ENCODE assay signal across 26 cellular contexts in genomic region chr2:188244383-188244782, GRCh38. TPM values are rescaled to one million over a fixed set of nuclear protein-coding genes. Genes with fewer than 3 reads are reported as not detected.
DNase-seq lines count a peak whose midpoint lies in the region; ATAC-seq, FAIRE-seq and TF ChIP-seq lines count a peak whose summit lies in the region.
"Had no signal": no experiment of that assay in that cellular context is flagged by ENCODE, and none has a peak within 500 bp of the region (broad histone marks: within the 10 kb centered on the region; RNA-seq: fewer than 3 reads in every experiment).

No MANE protein-coding gene starts in this region.

- H3K9me3 ChIP-seq in H1 (ENCODE audit: insufficient read depth in 2 of 2, low read depth in 1 of 2, low read length in 1 of 2) (no peaks in the 10 kb centered on the region; a peak in 1 of 4 replicates), aorta (ENCODE audit: control insufficient read depth, low read length) (no peaks in the 10 kb centered on the region)
- H3K9me3 ChIP-seq: colonic mucosa, gastrocnemius medialis, left ventricle myocardium inferior, stomach had no signal

- no peak overlapping the region for H3K4ac ChIP-seq in H1 (replicated peaks; ENCODE audit: insufficient read length, low read depth, low read length)
- no peak overlapping the region for H3K4ac ChIP-seq in mesendoderm (ENCODE audit: low read depth, low read length)

- H3K56ac ChIP-seq in H1 (replicated peaks; ENCODE audit: insufficient read length, low read depth, low read length) = no peak overlapping the region
- no peak overlapping the region for H3K56ac ChIP-seq in mesendoderm (ENCODE audit: low read length)

- CTCF ChIA-PET in H1 (lab: Charles Lee; ENCODE audit: partially characterized antibody) = interaction anchor here (1.1 kb wide), 1 partner anchor 13 kb away, joined by 3 read pairs; no protein-coding TSS in a partner anchor

- H2BK120ac ChIP-seq in H1 (replicated peaks; ENCODE audit: low read depth, low read length) = no peak overlapping the region
- H2BK120ac ChIP-seq in mesendoderm (ENCODE audit: low read depth, low read length) = no peak overlapping the region

- POLR2A ChIA-PET in H1 (lab: Charles Lee; ENCODE audit: partially characterized antibody) = interaction anchor here (1.0 kb wide), 1 partner anchor 31 kb away, joined by 5 read pairs; no protein-coding TSS in a partner anchor

- peak overlapping the region; percentile 35; the same call in 1 of the 2 replicates for H2AFZ ChIP-seq in H1 (ENCODE audit: low read length)

- H3K79me1 ChIP-seq in H1 (ENCODE audit: low read depth, low read length) (no peaks in the 10 kb centered on the region), mesendoderm (ENCODE audit: low read length) (no peaks in the 10 kb centered on the region)

- no peak overlapping the region for H3K14ac ChIP-seq in H1 (ENCODE audit: insufficient read length)

- H3K9ac ChIP-seq in H1 (replicated peaks in 1 of 4; ENCODE audit: extremely low read depth in 1 of 4, low read depth in 3 of 4, low read length in 3 of 4) (no peak overlapping the region), mesendoderm (ENCODE audit: low read length) (no peak overlapping the region)

- no peak overlapping the region for H2BK20ac ChIP-seq in H1 (ENCODE audit: low read length)

- 92% methylated on average over 3 of the region's 3 CpGs; no CpG with 5 or more reads in 1 of the 2 experiments for WGBS in H1 (ENCODE audit: extremely low coverage in 1 of 2, insufficient coverage in 1 of 2, insufficient read length in 1 of 2, insufficient replicate concordance in 2 of 2, low coverage in 1 of 2, low lambda C conversion rate in 2 of 2, missing lambda C conversion rate in 1 of 2), 2 experiments
- no CpG with 5 or more reads among the region's 3 CpGs for WGBS in mesendoderm (ENCODE audit: extremely low coverage, insufficient coverage, low lambda C conversion rate)
- 92% methylated on average over 3 of the region's 3 CpGs for WGBS in aorta, 2 donors

- no peak overlapping the region for H2BK12ac ChIP-seq in H1 (ENCODE audit: low read depth, low read length)

- no peak overlapping the region for H3K4me3 ChIP-seq in H1 (ENCODE audit: extremely low read depth in 1 of 4, insufficient read depth in 2 of 4, low read depth in 3 of 4, low read length in 4 of 4)
- no peak overlapping the region for H3K4me3 ChIP-seq in mesendoderm (ENCODE audit: low read length)
- H3K4me3 ChIP-seq in aorta (ENCODE audit: low read length in 2 of 2) = no peak overlapping the region
- H3K4me3 ChIP-seq: colonic mucosa, gastrocnemius medialis, left ventricle myocardium inferior, stomach had no signal

- no peak for TF ChIP-seq POLR2A in H1 (IDR thresholded peaks at IDR 0.05; ENCODE audit: control extremely low read depth in 1 of 2, low read depth in 2 of 2, low read length in 2 of 2)

- H3K79me2 ChIP-seq in H1 (ENCODE audit: control insufficient read depth in 1 of 2, insufficient read depth in 2 of 2, low read length in 2 of 2) (no peaks in the 10 kb centered on the region), mesendoderm (ENCODE audit: control insufficient read depth, insufficient read depth, low read length) (no peaks in the 10 kb centered on the region)

- no peaks in the 10 kb centered on the region for H3K23me2 ChIP-seq in H1 (ENCODE audit: low read depth, low read length)

- no peak overlapping the region for H3K23ac ChIP-seq in H1 (ENCODE audit: insufficient read length)
- no peak overlapping the region for H3K23ac ChIP-seq in mesendoderm (ENCODE audit: low read length)

- intact Hi-C loops in aorta (cut with DNase I) = no loop called here

- ATAC-seq in HG03097 (IDR thresholded peaks at IDR 0.05; ENCODE audit: low FRiP score, unreplicated experiment) (no peak), GM21423 (IDR thresholded peaks at IDR 0.05; ENCODE audit: unreplicated experiment) (no peak), aorta (ENCODE audit: low FRiP score) (no peak)
- ATAC-seq: gastrocnemius medialis had no signal

- no peak for TF ChIP-seq EP300 in H1 (IDR thresholded peaks at IDR 0.05; ENCODE audit: borderline replicate concordance in 1 of 2, low read depth in 2 of 2, low read length in 2 of 2)

- no peak overlapping the region for H2BK5ac ChIP-seq in H1 (ENCODE audit: low read depth, low read length)
- H2BK5ac ChIP-seq in mesendoderm (ENCODE audit: low read length) = no peak overlapping the region

- no peak for TF ChIP-seq RAD21 in H1 (IDR thresholded peaks at IDR 0.05 in 1 of 2, conservative IDR thresholded peaks at IDR 0.05 in 1 of 2; ENCODE audit: low read depth in 2 of 2, low read length in 2 of 2)

- peak; percentile 19 for DNase-seq in Daoy (ENCODE audit: low read depth)
- peak; percentile 63 for DNase-seq in M059J (ENCODE audit: low read depth)
- DNase-seq in H1 (ENCODE audit: low read depth in 1 of 2, low spot score in 2 of 2) = no peak
- DNase-seq in mesendoderm = peak; percentile 61
- no peak for DNase-seq in aorta
- DNase-seq in AML-193 (lab: John Stamatoyannopoulos, UW) = no peak
- DNase-seq: activated CD4-positive, alpha-beta memory T cell treated with anti-CD3 and anti-CD28 coated beads, Interleukin-2, amount 10 ng/mL, durations not matched to agents 7 days and 5 days; activated naive CD4-positive, alpha-beta T cell treated with Interleukin-2 at 50 U/mL for 16 hours; activated T-cell treated with anti-CD3 and anti-CD28 coated beads, Interleukin-2, amount 50 U/mL, for 1 hour; anterior cingulate cortex; colonic mucosa; COR-L47; gastrocnemius medialis; GF-D8; left ventricle myocardium inferior; MM.1S; NCI-H1694 treated with DMSO at 0.1 percent for 48 hours; NCI-H345; occipital lobe; stimulated activated CD4-positive, alpha-beta T cell treated with anti-CD3 and anti-CD28 coated beads, Interleukin-2, amount 100 ng/mL, for 24 hours; stomach; T-helper 1 cell had no signal

- H3K4me1 ChIP-seq in H1 (replicated peaks in 1 of 4; ENCODE audit: control insufficient read depth in 3 of 4, insufficient read depth in 4 of 4, low read length in 3 of 4) (peaks cover 0 to 3% (median 0%) of the 10 kb centered on the region in 4 experiments; a peak in 1 of 7 replicates), mesendoderm (ENCODE audit: control insufficient read depth, low read depth, low read length) (no peaks in the 10 kb centered on the region), aorta (ENCODE audit: control insufficient read depth in 1 of 2, insufficient read depth in 2 of 2, low read length in 2 of 2) (no peaks in the 10 kb centered on the region)
- H3K4me1 ChIP-seq: colonic mucosa, gastrocnemius medialis, left ventricle myocardium inferior, stomach had no signal

- no peak overlapping the region for H2BK15ac ChIP-seq in H1 (ENCODE audit: low read length)
- no peak overlapping the region for H2BK15ac ChIP-seq in mesendoderm (replicated peaks; ENCODE audit: low read depth)

- H3K27ac ChIP-seq in H1 (ENCODE audit: low read depth, low read length) (no peak overlapping the region), mesendoderm (ENCODE audit: low read depth, low read length) (no peak overlapping the region), aorta (ENCODE audit: low read depth in 1 of 2, low read length in 2 of 2) (no peak overlapping the region)
- H3K27ac ChIP-seq: colonic mucosa, gastrocnemius medialis, left ventricle myocardium inferior, stomach, VCaP had no signal

- no peak overlapping the region for H3K4me2 ChIP-seq in H1 (ENCODE audit: insufficient read depth in 1 of 2, low read depth in 2 of 2, low read length in 2 of 2)
- no peak overlapping the region for H3K4me2 ChIP-seq in mesendoderm (ENCODE audit: low read length)

- H2AK5ac ChIP-seq in H1 (ENCODE audit: low read depth, low read length) (no peak overlapping the region), mesendoderm (ENCODE audit: low read length) (no peak overlapping the region)

- TF ChIP-seq CTCF in H1 (IDR thresholded peaks at IDR 0.05; ENCODE audit: control extremely low read depth in 1 of 3, insufficient read depth in 1 of 3, low read depth in 1 of 3, low read length in 3 of 3) = no peak

- H3K27me3 ChIP-seq in H1 (replicated peaks in 1 of 4; ENCODE audit: control insufficient read depth in 3 of 4, extremely low read depth in 1 of 4, insufficient read depth in 3 of 4, low read length in 3 of 4) = no peaks in the 10 kb centered on the region
- H3K27me3 ChIP-seq in mesendoderm (ENCODE audit: insufficient read depth, low read length, poor library complexity) = no peaks in the 10 kb centered on the region
- H3K27me3 ChIP-seq in aorta (ENCODE audit: control insufficient read depth in 1 of 2, insufficient read depth in 2 of 2, low read length in 1 of 2) = no peaks in the 10 kb centered on the region
- H3K27me3 ChIP-seq: colonic mucosa, gastrocnemius medialis, stomach had no signal

- H4K8ac ChIP-seq in H1 (ENCODE audit: extremely low read depth, insufficient read depth, low read length) (no peak overlapping the region), mesendoderm (ENCODE audit: low read depth, low read length) (no peak overlapping the region)

- H3K18ac ChIP-seq in H1 (ENCODE audit: extremely low read depth, low read length) (no peak overlapping the region), mesendoderm (ENCODE audit: low read length) (no peak overlapping the region)

- no peaks in the 10 kb centered on the region for H4K20me1 ChIP-seq in H1 (replicated peaks in 1 of 2; ENCODE audit: control insufficient read depth in 1 of 2, insufficient read depth in 2 of 2, low read length in 2 of 2)

- H4K5ac ChIP-seq in H1 (ENCODE audit: insufficient read length, low read depth, low read length) = peak overlapping the region; percentile 66
- no peak overlapping the region for H4K5ac ChIP-seq in mesendoderm (ENCODE audit: low read length)

- H3K36me3 ChIP-seq in H1 (ENCODE audit: control insufficient read depth in 2 of 4, insufficient read depth in 4 of 4, low read length in 3 of 4) (no peaks in the 10 kb centered on the region), mesendoderm (ENCODE audit: control insufficient read depth, insufficient read depth, low read length) (no peaks in the 10 kb centered on the region), aorta (ENCODE audit: control insufficient read depth in 1 of 2, insufficient read depth in 2 of 2, low read length in 1 of 2) (no peaks in the 10 kb centered on the region)
- H3K36me3 ChIP-seq: colonic mucosa, gastrocnemius medialis, left ventricle myocardium inferior, stomach had no signal

- FAIRE-seq in H1 (lab: Jason Lieb, UNC) = peak; percentile 45
- FAIRE-seq: GM12891 had no signal

- no peak overlapping the region for H4K91ac ChIP-seq in H1 (replicated peaks; ENCODE audit: insufficient read length, low read length)

RNA-seq across cellular contexts. Expression of gene GULP1, which starts 47.3 kb away (rescaled TPM):
- 13.4 and 25.9 TPM in 2 replicates for total RNA-seq in Daoy (2014; rRNA removed; shearing (Covaris generic))
- total RNA-seq in M059J (2014; rRNA removed; shearing (Covaris generic)) = 98.9 and 126 TPM in 2 replicates
- total RNA-seq in H1 (2021; fragmentation: NEBNext Ultra II Directional; extraction: Animal tissue kit (Norgen Biotek cat#: 25700)) = 130 and 139 TPM in 2 replicates
- polyA plus RNA-seq in H1 (2011; rRNA removed) (56.4 and 69.7 TPM in 2 replicates), aorta (10 to 100 TPM; 60.2 to 65.3 TPM)
- polyA plus RNA-seq in H1 (2011; cell fraction: cytosol; rRNA removed) = 69.1 TPM
- polyA plus RNA-seq in H1 (2011; cell fraction: nucleus; rRNA removed) = 80.6 TPM
- 64.6 to 96.2 TPM (median 88.8 TPM) in 4 replicates for polyA plus RNA-seq in H1 (2012, experiment 1 of 2)
- polyA plus RNA-seq in H1 (2012, experiment 2 of 2) = 8.6 TPM
- 131 TPM for polyA plus RNA-seq in H1 (2013, experiment 1 of 2)
- polyA plus RNA-seq in H1 (2013, experiment 2 of 2) = 136 TPM
- 101 and 170 TPM in 2 replicates for polyA minus RNA-seq in H1 (2011; rRNA and poly(A)+ RNA removed)
- polyA minus RNA-seq in H1 (2011; cell fraction: cytosol; rRNA and poly(A)+ RNA removed) = 112 TPM
- polyA minus RNA-seq in H1 (2011; cell fraction: nucleus; rRNA and poly(A)+ RNA removed) = 251 TPM
- 69.6 TPM for polyA plus RNA-seq in mesendoderm (2013, experiment 1 of 2)
- polyA plus RNA-seq in mesendoderm (2013, experiment 2 of 2) = 72.0 TPM
- 10 to 100 TPM; 68.8 to 74.8 TPM for total RNA-seq in aorta
- total RNA-seq: activated CD4-positive, alpha-beta memory T cell treated with anti-CD3 and anti-CD28 coated beads, Interleukin-2, amount 10 ng/mL, durations not matched to agents 7 days and 5 days had no signal

Comparison
In these comparisons a context has a peak if more than half of its experiments do, and no peak if none do; other contexts are left out.
1. DNase-seq: peak in Daoy (single experiment), M059J (single experiment) and mesendoderm (single experiment); none in H1 (0 of 2), aorta (0 of 2) and AML-193 (0 of 2).